2 cellular contexts compared by ENCODE assay signal in the genomic region with DNA sequence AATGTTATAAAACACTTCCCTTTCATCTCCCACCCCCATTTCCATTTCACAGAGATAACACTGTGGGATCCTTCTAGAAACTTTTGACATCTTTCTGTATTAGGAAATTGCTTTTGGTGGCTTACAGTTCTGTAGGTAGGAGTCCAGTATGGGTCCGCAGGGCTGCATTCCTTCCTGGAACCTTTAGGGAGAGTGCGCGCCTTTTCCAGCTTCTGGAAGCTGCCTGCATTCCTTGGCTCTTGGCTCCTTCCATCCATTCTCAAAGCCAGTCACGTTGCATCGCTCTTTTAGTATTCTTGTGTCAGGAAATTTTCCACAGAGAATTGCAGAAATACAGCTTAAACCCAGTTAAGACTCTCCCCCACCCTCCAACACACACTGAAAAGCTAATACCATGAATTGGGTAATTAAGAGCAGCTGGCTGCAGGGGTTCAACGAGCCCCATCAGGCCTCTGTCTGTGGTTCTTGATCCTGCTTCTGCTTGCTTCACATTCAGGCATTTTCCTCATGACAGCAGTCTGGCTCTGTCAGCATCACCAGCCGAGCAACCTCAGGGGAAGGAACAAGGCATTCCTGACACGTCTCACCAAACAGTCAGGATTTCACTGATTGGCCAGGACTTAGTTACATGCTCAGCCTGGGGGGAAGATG.
TF ChIP-seq lines count a peak whose summit lies in the region.

No MANE protein-coding gene starts in this region.

TF ChIP-seq in SK-N-SH, 30 proteins besides CTCF, POLR2A, EP300 and RAD21 (continued from another document):
- TF ChIP-seq FOXJ3 (CRISPR knock-in tag; IDR thresholded peaks at IDR 0.05), result no peak
- TF ChIP-seq CHD2 (IDR thresholded peaks at IDR 0.05; ENCODE audit: low read length, partially characterized antibody), result no peak
- TF ChIP-seq IRF3 (IDR thresholded peaks at IDR 0.05; ENCODE audit: low read depth, low read length), result no peak
- no peak for TF ChIP-seq SIN3A (IDR thresholded peaks at IDR 0.05; ENCODE audit: borderline replicate concordance, low read depth, low read length)
- no peak for TF ChIP-seq FOXM1 (IDR thresholded peaks at IDR 0.05; ENCODE audit: low read depth)
- no peak for TF ChIP-seq PBX3 (IDR thresholded peaks at IDR 0.05)
- TF ChIP-seq POLR2AphosphoS5 (IDR thresholded peaks at IDR 0.05; ENCODE audit: low read depth, low read length), result no peak
- TF ChIP-seq MAX (IDR thresholded peaks at IDR 0.05; ENCODE audit: low read depth), result no peak
- TF ChIP-seq, protein P1, sequence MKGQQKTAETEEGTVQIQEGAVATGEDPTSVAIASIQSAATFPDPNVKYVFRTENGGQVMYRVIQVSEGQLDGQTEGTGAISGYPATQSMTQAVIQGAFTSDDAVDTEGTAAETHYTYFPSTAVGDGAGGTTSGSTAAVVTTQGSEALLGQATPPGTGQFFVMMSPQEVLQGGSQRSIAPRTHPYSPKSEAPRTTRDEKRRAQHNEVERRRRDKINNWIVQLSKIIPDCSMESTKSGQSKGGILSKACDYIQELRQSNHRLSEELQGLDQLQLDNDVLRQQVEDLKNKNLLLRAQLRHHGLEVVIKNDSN (IDR thresholded peaks at IDR 0.05; ENCODE audit: borderline replicate concordance, low read depth), result no peak
- no peak for TF ChIP-seq RCOR1 (IDR thresholded peaks at IDR 0.05; ENCODE audit: low read length)
- TF ChIP-seq NFIC (IDR thresholded peaks at IDR 0.05; ENCODE audit: borderline replicate concordance), result no peak
- TF ChIP-seq RXRA (IDR thresholded peaks at IDR 0.05; ENCODE audit: borderline replicate concordance, low read depth), result no peak
- TF ChIP-seq MEF2A (IDR thresholded peaks at IDR 0.05; ENCODE audit: borderline replicate concordance, low read depth), result no peak
- TF ChIP-seq TCF12 (IDR thresholded peaks at IDR 0.05), result no peak

TF ChIP-seq in SK-N-SH treated with all-trans-retinoic acid at 6 μM for 48 hours, 23 proteins besides CTCF, POLR2A, EP300 and RAD21 (continued from another document):
- no peak for TF ChIP-seq TSHZ2 (CRISPR knock-in tag; IDR thresholded peaks at IDR 0.05)
- TF ChIP-seq TCF4 (CRISPR knock-in tag; IDR thresholded peaks at IDR 0.05; ENCODE audit: borderline replicate concordance), result no peak
- TF ChIP-seq, protein P2, sequence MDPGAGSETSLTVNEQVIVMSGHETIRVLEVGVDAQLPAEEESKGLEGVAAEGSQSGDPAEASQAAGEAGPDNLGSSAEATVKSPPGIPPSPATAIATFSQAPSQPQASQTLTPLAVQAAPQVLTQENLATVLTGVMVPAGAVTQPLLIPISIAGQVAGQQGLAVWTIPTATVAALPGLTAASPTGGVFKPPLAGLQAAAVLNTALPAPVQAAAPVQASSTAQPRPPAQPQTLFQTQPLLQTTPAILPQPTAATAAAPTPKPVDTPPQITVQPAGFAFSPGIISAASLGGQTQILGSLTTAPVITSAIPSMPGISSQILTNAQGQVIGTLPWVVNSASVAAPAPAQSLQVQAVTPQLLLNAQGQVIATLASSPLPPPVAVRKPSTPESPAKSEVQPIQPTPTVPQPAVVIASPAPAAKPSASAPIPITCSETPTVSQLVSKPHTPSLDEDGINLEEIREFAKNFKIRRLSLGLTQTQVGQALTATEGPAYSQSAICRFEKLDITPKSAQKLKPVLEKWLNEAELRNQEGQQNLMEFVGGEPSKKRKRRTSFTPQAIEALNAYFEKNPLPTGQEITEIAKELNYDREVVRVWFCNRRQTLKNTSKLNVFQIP (CRISPR knock-in tag; IDR thresholded peaks at IDR 0.05; ENCODE audit: borderline replicate concordance, low read depth), result no peak
- no peak for TF ChIP-seq ISL1 (CRISPR knock-in tag; IDR thresholded peaks at IDR 0.05)
- no peak for TF ChIP-seq GLIS3 (CRISPR knock-in tag; IDR thresholded peaks at IDR 0.05)
- TF ChIP-seq ESRRG (CRISPR knock-in tag; IDR thresholded peaks at IDR 0.05), result no peak
- TF ChIP-seq SNAI2 (CRISPR knock-in tag; IDR thresholded peaks at IDR 0.05), result no peak
- TF ChIP-seq ZFP3 (CRISPR knock-in tag; IDR thresholded peaks at IDR 0.05), result no peak
- TF ChIP-seq CSDC2 (CRISPR knock-in tag; IDR thresholded peaks at IDR 0.05), result no peak
- no peak for TF ChIP-seq ZFP30 (CRISPR knock-in tag; IDR thresholded peaks at IDR 0.05)
